1 cellular context compared by ENCODE assay signal in genomic region chr16:89988951-89989350, GRCh38.
TF ChIP-seq lines count a peak whose summit lies in the region.

No MANE protein-coding gene starts in this region.

TF ChIP-seq in H1, 55 proteins besides CTCF, POLR2A, EP300 and RAD21 (continued from another document):
- TF ChIP-seq TAF7 (optimal IDR thresholded peaks at IDR 0.05; ENCODE audit: borderline replicate concordance, low read depth, low read length) (no peak), POU5F1 (IDR thresholded peaks at IDR 0.05; ENCODE audit: low read depth, low read length) (no peak), ATF3 (IDR thresholded peaks at IDR 0.05; ENCODE audit: insufficient read depth, low read depth, low read length) (no peak), POLR2AphosphoS5 (IDR thresholded peaks at IDR 0.05; ENCODE audit: low read depth, low read length) (no peak), CHD2 (IDR thresholded peaks at IDR 0.05; ENCODE audit: low read length) (no peak), TAF1 (IDR thresholded peaks at IDR 0.05; ENCODE audit: low read depth, low read length) (no peak), SIN3A (conservative IDR thresholded peaks at IDR 0.05 in 1 of 2, IDR thresholded peaks at IDR 0.05 in 1 of 2; ENCODE audit: low read depth in 1 of 2, low read length in 2 of 2) (no peak), TBP (IDR thresholded peaks at IDR 0.05; ENCODE audit: low read depth, low read length) (no peak), KDM4A (IDR thresholded peaks at IDR 0.05; ENCODE audit: low read depth, low read length, severe bottlenecking) (no peak)
TF ChIP-seq in H1: peak in this region for 0.
